In the genomic region with DNA sequence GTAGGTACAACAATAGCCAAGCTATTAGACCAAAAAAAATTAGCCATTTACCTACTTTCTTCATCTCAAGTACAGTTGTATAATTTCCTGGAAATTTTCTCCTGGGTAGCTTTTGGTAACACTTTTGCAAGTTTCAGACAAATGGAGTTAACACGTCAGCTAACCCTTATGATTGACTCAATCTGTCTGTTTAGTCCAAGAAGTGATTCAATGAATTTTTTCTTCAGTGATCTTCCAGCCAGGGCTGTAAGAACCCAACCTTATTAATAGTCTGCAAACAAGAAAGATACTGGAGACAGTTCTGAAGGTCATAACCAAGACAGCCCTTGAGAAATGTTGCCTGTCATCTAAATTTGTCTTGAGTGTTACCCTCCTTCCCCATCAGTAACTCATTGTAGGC, we compare ENCODE assay signal across 16 cellular contexts. TPM values are rescaled to one million over a fixed set of nuclear protein-coding genes. Genes with fewer than 3 reads are reported as not detected.
"Had no signal": no experiment of that assay in that cellular context is flagged by ENCODE, and none has a peak within 500 bp of the region (broad histone marks: within the 10 kb centered on the region; RNA-seq: fewer than 3 reads in every experiment).

No MANE protein-coding gene starts in this region.

- H3K36me3 ChIP-seq: stomach, thoracic aorta had no signal

- DNase-seq: activated CD4-positive, alpha-beta T cell treated with anti-CD3 and anti-CD28 coated beads for 1 hour; activated CD4-positive, alpha-beta T cell treated with anti-CD3 and anti-CD28 coated beads, Interleukin-2, amount 50 U/mL, for 48 hours; activated gamma-delta T cell; activated naive CD8-positive, alpha-beta T cell treated with anti-CD3 and anti-CD28 coated beads, Interleukin-2, amount 10 ng/mL, durations not matched to agents 7 days and 5 days; activated T-cell treated with anti-CD3 and anti-CD28 coated beads, Interleukin-2, amount 50 U/mL, for 4 hours; aorta; hypothalamus; naive thymus-derived CD4-positive, alpha-beta T cell; occipital lobe; psoas muscle; stimulated activated CD4-positive, alpha-beta T cell treated with anti-CD3 and anti-CD28 coated beads, Interleukin-4, amount 100 ng/mL, for 4 hours; stomach; SW 1271 had no signal

- H3K4me1 Mint-ChIP-seq: activated naive CD8-positive, alpha-beta T cell treated with anti-CD3 and anti-CD28 coated beads, Interleukin-2, amount 10 ng/mL, durations not matched to agents 7 days and 5 days; naive thymus-derived CD4-positive, alpha-beta T cell had no signal

- H3K27ac ChIP-seq: psoas muscle had no signal

- H3K4me3 ChIP-seq: psoas muscle, stomach, thoracic aorta had no signal

- H3K27me3 ChIP-seq: stomach had no signal

- H3K9me3 Mint-ChIP-seq: activated T-cell treated with anti-CD3 and anti-CD28 coated beads, Interleukin-2, amount 50 U/mL, for 4 hours had no signal

- H3K36me3 Mint-ChIP-seq: activated naive CD8-positive, alpha-beta T cell treated with anti-CD3 and anti-CD28 coated beads, Interleukin-2, amount 10 ng/mL, durations not matched to agents 7 days and 5 days; naive thymus-derived CD4-positive, alpha-beta T cell had no signal

- H3K4me3 Mint-ChIP-seq: activated naive CD8-positive, alpha-beta T cell treated with anti-CD3 and anti-CD28 coated beads, Interleukin-2, amount 10 ng/mL, durations not matched to agents 7 days and 5 days; activated T-cell treated with anti-CD3 and anti-CD28 coated beads, Interleukin-2, amount 50 U/mL, for 4 hours; naive thymus-derived CD4-positive, alpha-beta T cell; T-helper 2 cell treated with Interferon-gamma antibody and Interleukin-4, amounts not matched to agents 5 μg/mL and 100 μg/mL, for 36 hours had no signal

- H3K4me1 ChIP-seq: psoas muscle had no signal

- ATAC-seq: activated T-cell treated with anti-CD3 and anti-CD28 coated beads, Interleukin-2, amount 50 U/mL, for 4 hours; naive thymus-derived CD4-positive, alpha-beta T cell; psoas muscle had no signal

- H3K27me3 Mint-ChIP-seq: activated naive CD8-positive, alpha-beta T cell treated with anti-CD3 and anti-CD28 coated beads, Interleukin-2, amount 10 ng/mL, durations not matched to agents 7 days and 5 days; naive thymus-derived CD4-positive, alpha-beta T cell had no signal

- H3K9me3 ChIP-seq: psoas muscle, stomach, thoracic aorta had no signal

- H3K27ac Mint-ChIP-seq: activated naive CD8-positive, alpha-beta T cell treated with anti-CD3 and anti-CD28 coated beads, Interleukin-2, amount 10 ng/mL, durations not matched to agents 7 days and 5 days; naive thymus-derived CD4-positive, alpha-beta T cell; T-helper 2 cell treated with Interferon-gamma antibody and Interleukin-4, amounts not matched to agents 5 μg/mL and 100 μg/mL, for 36 hours had no signal

RNA-seq across cellular contexts. Expression of a gene that starts 30.1 kb away (rescaled TPM):
- total RNA-seq: activated naive CD8-positive, alpha-beta T cell treated with anti-CD3 and anti-CD28 coated beads, Interleukin-2, amount 10 ng/mL, durations not matched to agents 7 days and 5 days; activated T-cell treated with anti-CD3 and anti-CD28 coated beads, Interleukin-2, amount 50 U/mL, for 4 hours; lung microvascular endothelial cell; naive thymus-derived CD4-positive, alpha-beta T cell had no signal
